In the genomic region with DNA sequence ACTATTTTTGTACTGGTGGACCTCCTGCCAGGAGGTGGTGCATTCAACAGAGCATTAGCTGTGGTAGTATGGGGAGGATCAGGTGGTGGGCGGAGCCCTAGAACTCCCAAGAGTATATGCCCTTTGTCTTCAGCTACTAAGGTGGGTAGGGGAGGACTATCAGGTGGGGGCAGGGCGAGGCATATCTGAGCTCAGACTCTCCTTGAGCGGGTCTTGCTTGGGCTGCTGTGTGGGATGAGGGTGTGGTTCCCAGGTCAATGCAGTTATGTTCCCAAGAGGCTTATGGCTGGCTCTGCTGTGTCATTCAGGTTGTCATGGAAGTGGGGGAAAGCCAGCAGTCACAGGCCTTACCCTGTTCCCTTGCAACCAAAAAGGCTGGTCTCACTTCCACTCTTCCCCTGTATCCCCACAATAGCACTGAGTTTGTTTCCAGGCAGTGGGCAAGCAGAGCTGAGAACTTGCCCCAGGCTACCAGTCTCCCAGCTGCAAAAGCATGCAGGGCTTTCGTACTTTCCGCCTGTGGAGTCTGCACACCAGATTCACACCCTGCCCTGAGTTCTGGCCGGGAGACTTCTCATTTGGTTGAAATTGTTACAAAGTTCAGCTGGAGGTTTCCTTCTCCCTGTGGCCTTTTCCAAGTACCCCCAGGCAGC, we compare ENCODE assay signal across 23 cellular contexts.
"Had no signal": no experiment of that assay in that cellular context is flagged by ENCODE, and none has a peak within 500 bp of the region (broad histone marks: within the 10 kb centered on the region; RNA-seq: fewer than 3 reads in every experiment).

No MANE protein-coding gene starts in this region.

- H3K27ac ChIP-seq: coronary artery, neutrophil, parathyroid adenoma, right lobe of liver, stomach, thyroid gland had no signal

- H3K4me3 ChIP-seq: coronary artery, lung, mucosa of descending colon, right lobe of liver, stomach, thyroid gland had no signal

- H3K36me3 Mint-ChIP-seq: immature natural killer cell; memory B cell; naive B cell; stimulated activated naive B cell treated with anti-CD40 and anti-IgM and Interleukin-4, amounts not matched to agents 10 μg/mL and 1 μg/mL and 100 μg/mL, for 72 hours; type B pancreatic cell had no signal

- H3K4me1 ChIP-seq: parathyroid adenoma, right lobe of liver, stomach, thyroid gland had no signal

- ATAC-seq: effector memory CD8-positive, alpha-beta T cell; left lobe of liver; mucosa of descending colon; right lobe of liver; stimulated activated naive B cell treated with anti-CD40 and anti-IgM and Interleukin-4, amounts not matched to agents 10 μg/mL and 1 μg/mL and 100 μg/mL, for 72 hours had no signal

- H2AFZ ChIP-seq: parathyroid adenoma had no signal

- DNase-seq: dermis blood vessel endothelial cell; effector memory CD8-positive, alpha-beta T cell; hypothalamus; immature natural killer cell; mucosa of descending colon; naive B cell; right lobe of liver; small intestine; stimulated activated CD4-positive, alpha-beta T cell treated with anti-CD3 and anti-CD28 coated beads, Interleukin-15, amount 100 ng/mL, for 24 hours; stimulated activated CD4-positive, alpha-beta T cell treated with anti-CD3 and anti-CD28 coated beads, Interleukin-2, amount 100 ng/mL, for 48 hours; stimulated activated naive B cell treated with anti-CD40 and anti-IgM and Interleukin-4, amounts not matched to agents 10 μg/mL and 1 μg/mL and 100 μg/mL, for 72 hours; stomach; thyroid gland had no signal

- H3K9me3 ChIP-seq: mucosa of descending colon, neutrophil, right lobe of liver, thyroid gland had no signal

- H3K9ac ChIP-seq: parathyroid adenoma had no signal

- H3K27me3 ChIP-seq: neutrophil, right lobe of liver, stomach, thyroid gland had no signal

- H3K27me3 Mint-ChIP-seq: memory B cell, progenitor cell of endocrine pancreas, type B pancreatic cell had no signal

- H3K4me1 Mint-ChIP-seq: immature natural killer cell; memory B cell; mesothelial cell of epicardium; naive B cell; nephron; stimulated activated naive B cell treated with anti-CD40 and anti-IgM and Interleukin-4, amounts not matched to agents 10 μg/mL and 1 μg/mL and 100 μg/mL, for 72 hours had no signal

- H3K27ac Mint-ChIP-seq: effector memory CD8-positive, alpha-beta T cell; immature natural killer cell; memory B cell; mesothelial cell of epicardium; naive B cell; nephron; progenitor cell of endocrine pancreas; stimulated activated naive B cell treated with anti-CD40 and anti-IgM and Interleukin-4, amounts not matched to agents 10 μg/mL and 1 μg/mL and 100 μg/mL, for 72 hours; type B pancreatic cell had no signal

- H3K4me3 Mint-ChIP-seq: effector memory CD8-positive, alpha-beta T cell; immature natural killer cell; memory B cell; mesothelial cell of epicardium; naive B cell; nephron; stimulated activated naive B cell treated with anti-CD40 and anti-IgM and Interleukin-4, amounts not matched to agents 10 μg/mL and 1 μg/mL and 100 μg/mL, for 72 hours; type B pancreatic cell had no signal

- H3K36me3 ChIP-seq: neutrophil, right lobe of liver, stomach, thyroid gland had no signal

- H3K79me2 ChIP-seq: parathyroid adenoma had no signal
